Comparison of ENCODE assay signal across 28 cellular contexts in genomic region chr10:45582386-45582781, GRCh38.
A peak's percentile ranks its signal among the peaks of the same experiment; 100 is the strongest.
DNase-seq lines count a peak whose midpoint lies in the region; ATAC-seq and TF ChIP-seq lines count a peak whose summit lies in the region.
"Had no signal": no experiment of that assay in that cellular context is flagged by ENCODE, and none has a peak within 500 bp of the region (broad histone marks: within the 10 kb centered on the region; RNA-seq: fewer than 3 reads in every experiment).

No MANE protein-coding gene starts in this region.

- H3K9me3 ChIP-seq in Panc1 (ENCODE audit: control insufficient read depth, insufficient read depth, low read depth, low read length) = peaks cover 14% of the 10 kb centered on the region; the same call in 1 of the 2 replicates
- H3K9me3 ChIP-seq in spleen = peaks cover 0 to 26% (median 17%) of the 10 kb centered on the region in 8 donors
- H3K9me3 ChIP-seq in neuronal stem cell (replicated peaks in 1 of 2; ENCODE audit: control insufficient read depth in 2 of 2, insufficient read depth in 1 of 2, low read depth in 1 of 2, low read length in 2 of 2) = peaks cover 0 to 6% of the 10 kb centered on the region in 2 donors
- H3K9me3 ChIP-seq: breast epithelium, sigmoid colon had no signal

- no peak overlapping the region for H3K18ac ChIP-seq in neuronal stem cell (ENCODE audit: low read length)

- no TSS peak for BruUV-seq in Panc1 (replicated peaks; lab: Mats Ljungman, UMichigan)

- in situ Hi-C loops in Panc1 (cut with HindIII; ENCODE audit: low pct_unique_long_range_greater_than_20kb, low sequenced_read_pairs) = no loop called here

- no peak overlapping the region for H3K23ac ChIP-seq in neuronal stem cell (ENCODE audit: low read depth, low read length, poor library complexity)

- H2AK5ac ChIP-seq in neuronal stem cell (ENCODE audit: low read depth, low read length) = no peak overlapping the region

- H2BK12ac ChIP-seq in neuronal stem cell (ENCODE audit: low read length) = no peak overlapping the region

- intact Hi-C loops in Panc1 (cut with micrococcal nuclease; ENCODE audit: unreplicated experiment) = no loop called here
- intact Hi-C loops in left colon (cut with DNase I, micrococcal nuclease) = no loop called here
- intact Hi-C loops in spleen (cut with DNase I; ENCODE audit: low total_unique reads) = no loop called here

- POLR2A ChIA-PET in Panc1 (lab: Charles Lee) = interaction anchor here (0.6 kb wide), 1 partner anchor 65 kb away, joined by 3 read pairs; no protein-coding TSS in a partner anchor

- H3K27ac ChIP-seq in Panc1 (ENCODE audit: low read length) (peak overlapping the region; percentile 85), spleen (peak overlapping the region in 5 of 8 donors; percentile 76 to 90 (median 84)), neuronal stem cell (replicated peaks; ENCODE audit: low read length) (no peak overlapping the region)
- H3K27ac ChIP-seq: breast epithelium, left lung, RWPE1, sigmoid colon, SK-N-MC had no signal

- H3K4me3 Mint-ChIP-seq in activated T-cell treated with anti-CD3 and anti-CD28 coated beads, Interleukin-2, amount 50 U/mL, for 24 hours = no peak overlapping the region
- no peak overlapping the region for H3K4me3 Mint-ChIP-seq in activated T-cell treated with anti-CD3 and anti-CD28 coated beads, Interleukin-2, amount 50 U/mL, for 4 hours
- H3K4me3 Mint-ChIP-seq: neural crest cell, type B pancreatic cell had no signal

- H3K4me1 Mint-ChIP-seq in activated T-cell treated with anti-CD3 and anti-CD28 coated beads, Interleukin-2, amount 50 U/mL, for 24 hours (ENCODE audit: low read depth) = peaks cover 45% of the 10 kb centered on the region
- peaks cover 34% of the 10 kb centered on the region for H3K4me1 Mint-ChIP-seq in activated T-cell treated with anti-CD3 and anti-CD28 coated beads, Interleukin-2, amount 50 U/mL, for 4 hours (ENCODE audit: low read depth)
- H3K4me1 Mint-ChIP-seq: neural crest cell had no signal

- H2BK120ac ChIP-seq in neuronal stem cell (ENCODE audit: low read depth, low read length) = no peak overlapping the region

- H3K9me3 Mint-ChIP-seq in activated T-cell treated with anti-CD3 and anti-CD28 coated beads, Interleukin-2, amount 50 U/mL, for 24 hours = peaks cover 4% of the 10 kb centered on the region
- H3K9me3 Mint-ChIP-seq in activated T-cell treated with anti-CD3 and anti-CD28 coated beads, Interleukin-2, amount 50 U/mL, for 4 hours = peaks cover 13% of the 10 kb centered on the region

- no peak for TF ChIP-seq POLR2A in spleen (IDR thresholded peaks at IDR 0.05)

- peaks cover 2% of the 10 kb centered on the region for H3K79me1 ChIP-seq in neuronal stem cell (ENCODE audit: low read depth, low read length)

- no peaks in the 10 kb centered on the region for H3K27me3 ChIP-seq in Panc1 (ENCODE audit: control insufficient read depth, insufficient read depth, low read length)
- H3K27me3 ChIP-seq in spleen (replicated peaks in 1 of 7) = no peaks in the 10 kb centered on the region
- H3K27me3 ChIP-seq in neuronal stem cell (ENCODE audit: control insufficient read depth in 3 of 3, insufficient read depth in 3 of 3, low read depth in 1 of 3, low read length in 3 of 3) = no peaks in the 10 kb centered on the region
- H3K27me3 ChIP-seq: breast epithelium, left lung, sigmoid colon had no signal

- H3K36me3 ChIP-seq in Panc1 (ENCODE audit: control insufficient read depth, insufficient read depth, low read length) (no peaks in the 10 kb centered on the region), spleen (peaks cover 0 to 9% (median 0%) of the 10 kb centered on the region in 6 donors), neuronal stem cell (replicated peaks in 1 of 2; ENCODE audit: control insufficient read depth in 2 of 2, insufficient read depth in 2 of 2, low read length in 2 of 2) (no peaks in the 10 kb centered on the region)
- H3K36me3 ChIP-seq: breast epithelium, left lung, sigmoid colon had no signal

- WGBS in spleen, 5 donors = 94 to 100% (median 97%) methylated on average over 1 of the region's 1 CpG
- WGBS in neuronal stem cell (ENCODE audit: extremely low coverage in 2 of 2, insufficient read length in 2 of 2, insufficient replicate concordance in 1 of 2), 2 donors = no CpG with 5 or more reads among the region's 1 CpG

- H2AFZ ChIP-seq in neuronal stem cell (ENCODE audit: low read length) = no peak overlapping the region

- ATAC-seq in activated T-cell treated with anti-CD3 and anti-CD28 coated beads, Interleukin-2, amount 50 U/mL, for 4 hours = no peak
- ATAC-seq in Panc1 (no peak), left colon (peak; percentile 58), HG02588 (IDR thresholded peaks at IDR 0.05; ENCODE audit: unreplicated experiment) (no peak)
- ATAC-seq: esophagus mucosa had no signal

- peak overlapping the region; percentile 10 for H3K27ac Mint-ChIP-seq in activated T-cell treated with anti-CD3 and anti-CD28 coated beads, Interleukin-2, amount 50 U/mL, for 24 hours
- H3K27ac Mint-ChIP-seq: type B pancreatic cell had no signal

- peaks cover 13% of the 10 kb centered on the region for H3K36me3 Mint-ChIP-seq in activated T-cell treated with anti-CD3 and anti-CD28 coated beads, Interleukin-2, amount 50 U/mL, for 24 hours (ENCODE audit: low read depth)
- H3K36me3 Mint-ChIP-seq in activated T-cell treated with anti-CD3 and anti-CD28 coated beads, Interleukin-2, amount 50 U/mL, for 4 hours (ENCODE audit: insufficient read depth) = peaks cover 11% of the 10 kb centered on the region

- no peak overlapping the region for H3K9ac ChIP-seq in neuronal stem cell (ENCODE audit: low read depth, low read length, poor library complexity)

- H3K4me2 ChIP-seq in neuronal stem cell (ENCODE audit: insufficient read depth, low read length, poor library complexity, severe bottlenecking) = no peak overlapping the region

- CTCF ChIA-PET in Panc1 (lab: Charles Lee) = no interaction called here

- H3K4me1 ChIP-seq in Panc1 (ENCODE audit: control insufficient read depth, insufficient read depth, low read length) = peaks cover 27% of the 10 kb centered on the region
- peaks cover 0 to 34% (median 26%) of the 10 kb centered on the region in 6 donors for H3K4me1 ChIP-seq in spleen
- no peaks in the 10 kb centered on the region for H3K4me1 ChIP-seq in neuronal stem cell (ENCODE audit: control insufficient read depth in 2 of 2, insufficient read depth in 1 of 2, low read depth in 1 of 2, low read length in 2 of 2)
- H3K4me1 ChIP-seq: breast epithelium had no signal

- H3K14ac ChIP-seq in neuronal stem cell (ENCODE audit: low read length) = no peak overlapping the region

- H4K91ac ChIP-seq in neuronal stem cell (ENCODE audit: low read depth, low read length, poor library complexity) = no peak overlapping the region

- H3K27me3 Mint-ChIP-seq in activated T-cell treated with anti-CD3 and anti-CD28 coated beads, Interleukin-2, amount 50 U/mL, for 24 hours = no peaks in the 10 kb centered on the region
- no peaks in the 10 kb centered on the region for H3K27me3 Mint-ChIP-seq in activated T-cell treated with anti-CD3 and anti-CD28 coated beads, Interleukin-2, amount 50 U/mL, for 4 hours (ENCODE audit: low read depth)
- H3K27me3 Mint-ChIP-seq: type B pancreatic cell had no signal

- H3K4me3 ChIP-seq in Panc1 (ENCODE audit: low read depth in 2 of 2, low read length in 2 of 2) = no peak overlapping the region
- no peak overlapping the region for H3K4me3 ChIP-seq in spleen
- H3K4me3 ChIP-seq in neuronal stem cell (ENCODE audit: low read length in 2 of 2) = no peak overlapping the region
- H3K4me3 ChIP-seq: breast epithelium, left lung, sigmoid colon, SK-N-MC had no signal

- no peak for DNase-seq in activated T-cell treated with anti-CD3 and anti-CD28 coated beads, Interleukin-2, amount 50 U/mL, for 24 hours
- no peak for DNase-seq in activated T-cell treated with anti-CD3 and anti-CD28 coated beads, Interleukin-2, amount 50 U/mL, for 4 hours
- DNase-seq in Panc1 (ENCODE audit: low read depth, low spot score) (no peak), left colon (no peak), spleen (no peak), NCI-H2196 treated with DMSO at 0.1 percent for 48 hours (lab: John Stamatoyannopoulos, UW; ENCODE audit: unreplicated experiment) (no peak), neuronal stem cell (ENCODE audit: low spot score) (no peak)
- DNase-seq: activated CD4-positive, alpha-beta T cell treated with anti-CD3 and anti-CD28 coated beads, Interleukin-2, amount 10 ng/mL, durations not matched to agents 24 days and 14 days; amygdala; Calu3; DND-41; effector memory CD4-positive, alpha-beta T cell; foreskin melanocyte; left lung; midbrain; NCI-H1092 treated with DMSO at 0.1 percent for 48 hours; NCI-H1930; posterior cingulate gyrus; sigmoid colon; stimulated activated CD4-positive, alpha-beta T cell treated with anti-CD3 and anti-CD28 coated beads, Interleukin-15, amount 100 ng/mL, for 24 hours; T-helper 2 cell had no signal

- no peak overlapping the region for H2BK15ac ChIP-seq in neuronal stem cell (ENCODE audit: low read length)

- H2BK5ac ChIP-seq in neuronal stem cell (ENCODE audit: low read length) = no peak overlapping the region

- no peak overlapping the region for H3K4ac ChIP-seq in neuronal stem cell (ENCODE audit: low read length)

- no peak overlapping the region for H4K8ac ChIP-seq in neuronal stem cell (ENCODE audit: low read depth, low read length)

- no peak for TF ChIP-seq CTCF in Panc1 (IDR thresholded peaks at IDR 0.05)
- no peak for TF ChIP-seq CTCF in spleen (IDR thresholded peaks at IDR 0.05 in 8 of 11, conservative IDR thresholded peaks at IDR 0.05 in 3 of 11)
